19 cellular contexts compared by ENCODE assay signal in the genomic region with DNA sequence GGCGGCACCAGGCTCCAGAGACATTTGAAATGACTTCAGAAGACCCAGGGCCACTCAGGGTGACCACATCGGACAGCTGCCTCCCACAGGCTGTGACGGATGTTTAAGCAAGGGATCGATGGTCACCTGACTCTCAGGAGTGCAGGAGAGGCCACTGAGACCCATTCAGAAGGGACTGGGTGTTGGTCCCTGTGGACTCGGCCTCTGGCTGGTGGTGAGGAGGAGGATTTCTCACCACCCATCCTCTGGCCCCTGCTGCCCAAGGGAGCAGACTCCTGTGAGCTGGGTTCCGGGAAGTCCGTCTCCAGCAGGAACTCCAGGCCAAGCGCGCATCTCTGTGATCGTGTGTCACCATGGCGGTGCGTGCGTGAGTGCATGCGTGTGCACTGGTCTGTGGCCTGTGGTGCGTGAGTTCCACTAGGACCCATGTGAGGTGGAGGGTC. TPM values are rescaled to one million over a fixed set of nuclear protein-coding genes. Genes with fewer than 3 reads are reported as not detected.
DNase-seq lines count a peak whose midpoint lies in the region; ATAC-seq, FAIRE-seq and TF ChIP-seq lines count a peak whose summit lies in the region.
"Had no signal": no experiment of that assay in that cellular context is flagged by ENCODE, and none has a peak within 500 bp of the region (broad histone marks: within the 10 kb centered on the region; RNA-seq: fewer than 3 reads in every experiment).

No MANE protein-coding gene starts in this region.

- intact Hi-C loops in natural killer cell (cut with micrococcal nuclease) = no loop called here
- intact Hi-C loops in activated T-helper 2 cell treated with anti-CD3 and anti-CD28 coated beads, Interferon-gamma antibody, Interleukin-2, Interleukin-4, amounts not matched to agents 10 μg/mL and 5 μg/mL and 100 μg/mL, durations not matched to agents 14 hours and 24 hours and 36 hours (cut with micrococcal nuclease) = no loop called here
- intact Hi-C loops in HepG2 (cut with micrococcal nuclease; ENCODE audit: unreplicated experiment) = no loop called here
- intact Hi-C loops in transverse colon (cut with DNase I; ENCODE audit: low total_unique reads) = no loop called here

- no peak for FAIRE-seq in HepG2 (lab: Jason Lieb, UNC)

- no peak overlapping the region for H3K9ac ChIP-seq in HepG2 (ENCODE audit: insufficient read depth, low read depth, low read length)
- H3K9ac ChIP-seq: BLaER1, GM23248 had no signal

- no peak overlapping the region for H2AFZ ChIP-seq in HepG2 (ENCODE audit: low read length)
- H2AFZ ChIP-seq: GM23248 had no signal

- H3K4me1 ChIP-seq in HepG2 (ENCODE audit: insufficient read depth, low read length) (peaks cover 23% of the 10 kb centered on the region), transverse colon (no peaks in the 10 kb centered on the region)
- H3K4me1 ChIP-seq: upper lobe of right lung had no signal

- H3K27me3 ChIP-seq in HepG2 (ENCODE audit: control insufficient read depth in 1 of 2, insufficient read depth in 2 of 2, low read length in 2 of 2) (peaks cover 15 to 36% of the 10 kb centered on the region in 2 experiments), transverse colon (peaks cover 19% of the 10 kb centered on the region)
- H3K27me3 ChIP-seq: BLaER1, MG63 had no signal

- 65% methylated on average over 13 of the region's 15 CpGs for WGBS in HepG2 (ENCODE audit: low lambda C conversion rate)
- 95% methylated on average over 15 of the region's 15 CpGs; no CpG with 5 or more reads in 1 of the 2 donors for WGBS in transverse colon (ENCODE audit: low coverage in 1 of 2), 2 donors

- H3K27me3 Mint-ChIP-seq in natural killer cell (ENCODE audit: low read depth in 2 of 2) = peaks cover 13 to 19% of the 10 kb centered on the region in 2 donors
- peaks cover 20 to 23% of the 10 kb centered on the region in 2 donors for H3K27me3 Mint-ChIP-seq in natural killer cell treated with Interleukin-12 subunit alpha and Interleukin-12 subunit beta and Interleukin-15 and Interleukin-18, amount 100 ng/mL, for 72 hours
- H3K27me3 Mint-ChIP-seq in activated T-helper 2 cell treated with anti-CD3 and anti-CD28 coated beads, Interferon-gamma antibody, Interleukin-2, Interleukin-4, amounts not matched to agents 10 μg/mL and 5 μg/mL and 100 μg/mL, durations not matched to agents 14 hours and 24 hours and 36 hours (ENCODE audit: low read depth) = peaks cover 19% of the 10 kb centered on the region

- no peaks in the 10 kb centered on the region for H3K36me3 Mint-ChIP-seq in natural killer cell
- no peaks in the 10 kb centered on the region for H3K36me3 Mint-ChIP-seq in natural killer cell treated with Interleukin-12 subunit alpha and Interleukin-12 subunit beta and Interleukin-15 and Interleukin-18, amount 100 ng/mL, for 72 hours
- H3K36me3 Mint-ChIP-seq in activated T-helper 2 cell treated with anti-CD3 and anti-CD28 coated beads, Interferon-gamma antibody, Interleukin-2, Interleukin-4, amounts not matched to agents 10 μg/mL and 5 μg/mL and 100 μg/mL, durations not matched to agents 14 hours and 24 hours and 36 hours (ENCODE audit: low read depth) = no peaks in the 10 kb centered on the region
- H3K36me3 Mint-ChIP-seq: naive thymus-derived CD8-positive, alpha-beta T cell had no signal

- no peaks in the 10 kb centered on the region for H3K9me3 ChIP-seq in HepG2 (ENCODE audit: low read length)
- no peaks in the 10 kb centered on the region for H3K9me3 ChIP-seq in transverse colon
- H3K9me3 ChIP-seq: BLaER1, MG63, upper lobe of right lung had no signal

- CTCF ChIA-PET in HepG2 (lab: Yijun Ruan, JAX; ENCODE audit: low intra/inter-chr PET ratio, low total read pairs) = no interaction called here

- no peak for TF ChIP-seq CTCF in natural killer cell (IDR thresholded peaks at IDR 0.05)
- TF ChIP-seq CTCF in HepG2 (CRISPR knock-in tag; IDR thresholded peaks at IDR 0.05) = no peak
- TF ChIP-seq CTCF in transverse colon (IDR thresholded peaks at IDR 0.05) = no peak

- no peak overlapping the region for H3K4me2 ChIP-seq in HepG2 (ENCODE audit: low read depth, low read length)
- H3K4me2 ChIP-seq: BLaER1 had no signal

- ATAC-seq in natural killer cell (no peak), HepG2 (peak; percentile 9), GM18868 (IDR thresholded peaks at IDR 0.05; ENCODE audit: unreplicated experiment) (no peak)
- no peak for ATAC-seq in natural killer cell treated with Interleukin-12 subunit alpha and Interleukin-12 subunit beta and Interleukin-15 and Interleukin-18, amount 100 ng/mL, for 72 hours
- ATAC-seq: naive thymus-derived CD8-positive, alpha-beta T cell; upper lobe of right lung had no signal

- H3K27ac ChIP-seq in HepG2 (ENCODE audit: extremely low read length, insufficient read depth, low read length) (no peak overlapping the region), transverse colon (no peak overlapping the region)
- H3K27ac ChIP-seq: BLaER1, GM23248, upper lobe of right lung had no signal

- TF ChIP-seq EP300 in HepG2 (IDR thresholded peaks at IDR 0.05; ENCODE audit: low read depth in 2 of 2, low read length in 2 of 2) = no peak
- no peak for TF ChIP-seq EP300 in HepG2 (CRISPR knock-in tag; IDR thresholded peaks at IDR 0.05; ENCODE audit: borderline replicate concordance)
- no peak for TF ChIP-seq EP300 in transverse colon (IDR thresholded peaks at IDR 0.05; ENCODE audit: low read depth)

- DNase-seq in natural killer cell = peak; percentile 11
- DNase-seq in natural killer cell treated with Interleukin-12 subunit alpha and Interleukin-12 subunit beta and Interleukin-15 and Interleukin-18, amount 100 ng/mL, for 72 hours (ENCODE audit: low spot score) = no peak
- peak; percentile 7 for DNase-seq in activated T-helper 2 cell treated with anti-CD3 and anti-CD28 coated beads, Interferon-gamma antibody, Interleukin-2, Interleukin-4, amounts not matched to agents 10 μg/mL and 5 μg/mL and 100 μg/mL, durations not matched to agents 14 hours and 24 hours and 36 hours (ENCODE audit: low spot score)
- no peak for DNase-seq in HepG2 (ENCODE audit: low spot score)
- peak; percentile 4 for DNase-seq in transverse colon
- DNase-seq in effector CD4-positive, alpha-beta T cell = no peak
- DNase-seq in OCI-M1 (lab: John Stamatoyannopoulos, UW) = no peak
- DNase-seq: activated CD4-positive, alpha-beta T cell treated with anti-CD3 and anti-CD28 coated beads, Interleukin-2, amount 50 U/mL, for 4 hours; caudate nucleus; GDM1; GM23248; MG63; NCI-H2029; T-helper 9 cell; upper lobe of right lung had no signal

- TF ChIP-seq POLR2A in HepG2 (IDR thresholded peaks at IDR 0.05; ENCODE audit: insufficient read depth in 1 of 2, low read depth in 2 of 2, low read length in 2 of 2) (no peak), transverse colon (IDR thresholded peaks at IDR 0.05) (no peak)

- no peak overlapping the region for H3K27ac Mint-ChIP-seq in natural killer cell
- H3K27ac Mint-ChIP-seq in natural killer cell treated with Interleukin-12 subunit alpha and Interleukin-12 subunit beta and Interleukin-15 and Interleukin-18, amount 100 ng/mL, for 72 hours = no peak overlapping the region
- no peak overlapping the region for H3K27ac Mint-ChIP-seq in activated T-helper 2 cell treated with anti-CD3 and anti-CD28 coated beads, Interferon-gamma antibody, Interleukin-2, Interleukin-4, amounts not matched to agents 10 μg/mL and 5 μg/mL and 100 μg/mL, durations not matched to agents 14 hours and 24 hours and 36 hours
- H3K27ac Mint-ChIP-seq: stimulated activated naive CD8-positive, alpha-beta T cell treated with anti-CD3 and anti-CD28 coated beads, Interleukin-15, Interleukin-2, amounts not matched to agents 100 ng/mL and 50 ng/mL, for 24 hours had no signal

- TF ChIP-seq RAD21 in HepG2 (CRISPR knock-in tag; IDR thresholded peaks at IDR 0.05) = no peak

- H3K9me3 Mint-ChIP-seq in natural killer cell = no peaks in the 10 kb centered on the region
- H3K9me3 Mint-ChIP-seq in natural killer cell treated with Interleukin-12 subunit alpha and Interleukin-12 subunit beta and Interleukin-15 and Interleukin-18, amount 100 ng/mL, for 72 hours = no peaks in the 10 kb centered on the region
- no peaks in the 10 kb centered on the region for H3K9me3 Mint-ChIP-seq in activated T-helper 2 cell treated with anti-CD3 and anti-CD28 coated beads, Interferon-gamma antibody, Interleukin-2, Interleukin-4, amounts not matched to agents 10 μg/mL and 5 μg/mL and 100 μg/mL, durations not matched to agents 14 hours and 24 hours and 36 hours
- H3K9me3 Mint-ChIP-seq: naive thymus-derived CD8-positive, alpha-beta T cell; stimulated activated naive CD8-positive, alpha-beta T cell treated with anti-CD3 and anti-CD28 coated beads, Interleukin-15, Interleukin-2, amounts not matched to agents 100 ng/mL and 50 ng/mL, for 24 hours had no signal

- H3K4me1 Mint-ChIP-seq in natural killer cell = no peaks in the 10 kb centered on the region
- H3K4me1 Mint-ChIP-seq in natural killer cell treated with Interleukin-12 subunit alpha and Interleukin-12 subunit beta and Interleukin-15 and Interleukin-18, amount 100 ng/mL, for 72 hours (ENCODE audit: low read depth in 2 of 2) = peaks cover 0 to 2% of the 10 kb centered on the region in 2 donors
- H3K4me1 Mint-ChIP-seq in activated T-helper 2 cell treated with anti-CD3 and anti-CD28 coated beads, Interferon-gamma antibody, Interleukin-2, Interleukin-4, amounts not matched to agents 10 μg/mL and 5 μg/mL and 100 μg/mL, durations not matched to agents 14 hours and 24 hours and 36 hours (ENCODE audit: low read depth) = no peaks in the 10 kb centered on the region

- H4K20me1 ChIP-seq in HepG2 (ENCODE audit: insufficient read depth, low read length) = no peaks in the 10 kb centered on the region; the same call in 1 of the 2 replicates
- H4K20me1 ChIP-seq: BLaER1 had no signal

- in situ Hi-C loops in HepG2 (cut with HindIII; ENCODE audit: extremely low pct_ligation_motif_present, low pct_unique_long_range_greater_than_20kb) (no loop called here), transverse colon (cut with MboI; ENCODE audit: low pct_ligation_motif_present in 1 of 4, low pct_unique_long_range_greater_than_20kb in 1 of 4, low sequenced_read_pairs in 3 of 4) (no loop called here)

- POLR2A ChIA-PET in HepG2 (lab: Yijun Ruan, JAX) = no interaction called here

- no peak overlapping the region for H3K4me3 Mint-ChIP-seq in natural killer cell
- H3K4me3 Mint-ChIP-seq in natural killer cell treated with Interleukin-12 subunit alpha and Interleukin-12 subunit beta and Interleukin-15 and Interleukin-18, amount 100 ng/mL, for 72 hours = no peak overlapping the region
- H3K4me3 Mint-ChIP-seq in activated T-helper 2 cell treated with anti-CD3 and anti-CD28 coated beads, Interferon-gamma antibody, Interleukin-2, Interleukin-4, amounts not matched to agents 10 μg/mL and 5 μg/mL and 100 μg/mL, durations not matched to agents 14 hours and 24 hours and 36 hours (ENCODE audit: low read depth) = no peak overlapping the region
- H3K4me3 Mint-ChIP-seq: naive thymus-derived CD8-positive, alpha-beta T cell; stimulated activated naive CD8-positive, alpha-beta T cell treated with anti-CD3 and anti-CD28 coated beads, Interleukin-15, Interleukin-2, amounts not matched to agents 100 ng/mL and 50 ng/mL, for 24 hours had no signal

- H3K4me3 ChIP-seq in HepG2 (replicated peaks in 1 of 3; ENCODE audit: insufficient read depth in 1 of 3, low read depth in 2 of 3, low read length in 3 of 3) (no peak overlapping the region), transverse colon (no peak overlapping the region)
- H3K4me3 ChIP-seq: BLaER1, GM23248, MG63, upper lobe of right lung had no signal

- no peaks in the 10 kb centered on the region for H3K79me2 ChIP-seq in HepG2 (ENCODE audit: insufficient read depth, low read length)

- BruUV-seq in HepG2 (replicated peaks; lab: Mats Ljungman, UMichigan) = no TSS peak

- H3K36me3 ChIP-seq in HepG2 (replicated peaks in 1 of 2; ENCODE audit: control insufficient read depth in 1 of 2, insufficient read depth in 2 of 2, low read length in 2 of 2) (no peaks in the 10 kb centered on the region), transverse colon (no peaks in the 10 kb centered on the region)
- H3K36me3 ChIP-seq: BLaER1, MG63, upper lobe of right lung had no signal

RNA-seq across cellular contexts. Expression of gene NPEPL1, which starts 25.5 kb away (rescaled TPM):
- total RNA-seq in natural killer cell (10 to 100 TPM; 66.0 to 83.7 (median 68.4) TPM), HepG2 (2016; rRNA removed; fragmentation: Illumina TruSeq; extraction: Trizol) (0.60 and 4.1 TPM in 2 replicates), transverse colon (100 to 1,000 TPM in 1 of 4 donors, 10 to 100 TPM in 3; 33.3 to 109 (median 66.9) TPM)
- 10 to 100 TPM; 23.6 to 30.4 TPM for total RNA-seq in natural killer cell treated with Interleukin-12 subunit alpha and Interleukin-12 subunit beta and Interleukin-15 and Interleukin-18, amount 100 ng/mL, for 72 hours
- total RNA-seq in activated T-helper 2 cell treated with anti-CD3 and anti-CD28 coated beads, Interferon-gamma antibody, Interleukin-2, Interleukin-4, amounts not matched to agents 10 μg/mL and 5 μg/mL and 100 μg/mL, durations not matched to agents 14 hours and 24 hours and 36 hours = 27.5 and 29.4 TPM in 2 replicates
- total RNA-seq in HepG2 (2016; cell fraction: cytosol; rRNA removed; fragmentation: Illumina TruSeq; extraction: Trizol; ENCODE audit: low read depth) = 3.0 and 3.1 TPM in 2 replicates
- 0.30 and 4.3 TPM in 2 replicates for total RNA-seq in HepG2 (2016; cell fraction: insoluble cytoplasmic fraction; rRNA removed; fragmentation: Illumina TruSeq; extraction: Trizol)
- total RNA-seq in HepG2 (2016; cell fraction: membrane; rRNA removed; fragmentation: Illumina TruSeq; extraction: Trizol) = 0.96 and 1.0 TPM in 2 replicates
- 8.0 and 8.6 TPM in 2 replicates for total RNA-seq in HepG2 (2016; cell fraction: nucleus; rRNA removed; fragmentation: Illumina TruSeq; extraction: Trizol)
- 7.5 and 9.9 TPM in 2 replicates for polyA plus RNA-seq in HepG2 (2011; rRNA removed)
- polyA plus RNA-seq in HepG2 (2011; cell fraction: cytosol; rRNA removed) = 1.3 and 1.9 TPM in 2 replicates
- 184 and 219 TPM in 2 replicates for polyA plus RNA-seq in HepG2 (2011; cell fraction: nucleus; rRNA removed)
- polyA plus RNA-seq in HepG2 (2012) = 16.9 and 23.0 TPM in 2 replicates
- 0.41 and 0.51 TPM in 2 replicates for polyA plus RNA-seq in HepG2 (2016; cell fraction: cytosol; fragmentation: Illumina TruSeq; extraction: Trizol; ENCODE audit: low read depth)
- 0.69 and 1.4 TPM in 2 replicates for polyA plus RNA-seq in HepG2 (2016; cell fraction: insoluble cytoplasmic fraction; fragmentation: Illumina TruSeq; extraction: Trizol; ENCODE audit: low read depth)
- polyA plus RNA-seq in HepG2 (2016; cell fraction: membrane; fragmentation: Illumina TruSeq; extraction: Trizol; ENCODE audit: low read depth) = 0.55 and 0.71 TPM in 2 replicates
- 49.5 and 52.8 TPM in 2 replicates for polyA plus RNA-seq in HepG2 (2016; cell fraction: nucleus; fragmentation: Illumina TruSeq; extraction: Trizol; ENCODE audit: insufficient read depth, low read depth)
- 8.5 and 18.0 TPM in 2 replicates for polyA minus RNA-seq in HepG2 (2011; rRNA and poly(A)+ RNA removed; ENCODE audit: low replicate concordance)
- 0.49 and 0.88 TPM in 2 replicates for polyA minus RNA-seq in HepG2 (2011; cell fraction: cytosol; rRNA and poly(A)+ RNA removed)
- polyA minus RNA-seq in HepG2 (2011; cell fraction: nucleus; rRNA and poly(A)+ RNA removed) = 24.2 and 30.1 TPM in 2 replicates

Comparison
In these comparisons a context has a peak if more than half of its experiments do, and no peak if none do; other contexts are left out.
1. DNase-seq: peak in natural killer cell (single experiment), activated T-helper 2 cell treated with anti-CD3 and anti-CD28 coated beads, Interferon-gamma antibody, Interleukin-2, Interleukin-4, amounts not matched to agents 10 μg/mL and 5 μg/mL and 100 μg/mL, durations not matched to agents 14 hours and 24 hours and 36 hours (single experiment) and transverse colon (single experiment); none in natural killer cell treated with Interleukin-12 subunit alpha and Interleukin-12 subunit beta and Interleukin-15 and Interleukin-18, amount 100 ng/mL, for 72 hours (single experiment), HepG2 (single experiment), effector CD4-positive, alpha-beta T cell (single experiment) and OCI-M1 (single experiment).